Comparison of ENCODE assay signal across 2 cellular contexts in genomic region chr12:66268562-66268961, GRCh38.
TF ChIP-seq lines count a peak whose summit lies in the region.

No MANE protein-coding gene starts in this region.

TF ChIP-seq in HepG2, 621 proteins besides CTCF, POLR2A, EP300 and RAD21:
- TF ChIP-seq ZNF362 (CRISPR knock-in tag; IDR thresholded peaks at IDR 0.05; ENCODE audit: borderline replicate concordance) = no peak
- TF ChIP-seq ZNF777 (CRISPR knock-in tag; IDR thresholded peaks at IDR 0.05) = no peak
- TF ChIP-seq PPARG (CRISPR knock-in tag; conservative IDR thresholded peaks at IDR 0.05) = no peak
- no peak for TF ChIP-seq ZNF83 (CRISPR knock-in tag; IDR thresholded peaks at IDR 0.05; ENCODE audit: borderline replicate concordance)
- TF ChIP-seq ZNF24 (IDR thresholded peaks at IDR 0.05) = no peak
- TF ChIP-seq ATF4 (CRISPR knock-in tag; IDR thresholded peaks at IDR 0.05) = no peak
- TF ChIP-seq SIN3B (IDR thresholded peaks at IDR 0.05; ENCODE audit: low read length) = no peak
- TF ChIP-seq ZNF703 (CRISPR knock-in tag; IDR thresholded peaks at IDR 0.05; ENCODE audit: borderline replicate concordance) = no peak
- TF ChIP-seq ZBTB25 (CRISPR knock-in tag; IDR thresholded peaks at IDR 0.05) = no peak
- TF ChIP-seq TBX2 (CRISPR knock-in tag; IDR thresholded peaks at IDR 0.05; ENCODE audit: borderline replicate concordance) = no peak
- no peak for TF ChIP-seq ZBTB21 (CRISPR knock-in tag; IDR thresholded peaks at IDR 0.05)
- TF ChIP-seq GPN1 (CRISPR knock-in tag; IDR thresholded peaks at IDR 0.05; ENCODE audit: borderline replicate concordance) = no peak
- no peak for TF ChIP-seq FOXK2 (IDR thresholded peaks at IDR 0.05)
- no peak for TF ChIP-seq KMT2A (CRISPR knock-in tag; IDR thresholded peaks at IDR 0.05)
- TF ChIP-seq ARNT (IDR thresholded peaks at IDR 0.05) = no peak
- TF ChIP-seq ZMYM2 (CRISPR knock-in tag; IDR thresholded peaks at IDR 0.05) = no peak
- TF ChIP-seq TBX3 (IDR thresholded peaks at IDR 0.05; ENCODE audit: borderline replicate concordance) = no peak
- no peak for TF ChIP-seq ELF4 (CRISPR knock-in tag; IDR thresholded peaks at IDR 0.05; ENCODE audit: borderline replicate concordance)
- TF ChIP-seq ZNF367 (CRISPR knock-in tag; IDR thresholded peaks at IDR 0.05; ENCODE audit: borderline replicate concordance) = no peak

TF ChIP-seq in H1, 55 proteins besides CTCF, POLR2A, EP300 and RAD21:
- no peak for TF ChIP-seq KDM1A (IDR thresholded peaks at IDR 0.05; ENCODE audit: borderline replicate concordance, low read length)
- TF ChIP-seq SP2 (IDR thresholded peaks at IDR 0.05; ENCODE audit: low read length) = no peak
- TF ChIP-seq BRCA1 (IDR thresholded peaks at IDR 0.05; ENCODE audit: low read depth, low read length) = no peak
- TF ChIP-seq JUN (IDR thresholded peaks at IDR 0.05; ENCODE audit: low read depth, low read length) = no peak
- TF ChIP-seq YY1 (IDR thresholded peaks at IDR 0.05; ENCODE audit: low read depth, low read length) = no peak
- no peak for TF ChIP-seq RBBP5 (IDR thresholded peaks at IDR 0.05; ENCODE audit: borderline replicate concordance, low read depth, low read length)
- no peak for TF ChIP-seq POU5F1 (IDR thresholded peaks at IDR 0.05; ENCODE audit: low read depth, low read length)
- no peak for TF ChIP-seq NANOG (IDR thresholded peaks at IDR 0.05; ENCODE audit: insufficient read depth, low read depth, low read length, poor library complexity, severe bottlenecking)
- TF ChIP-seq SIN3A (conservative IDR thresholded peaks at IDR 0.05 in 1 of 2, IDR thresholded peaks at IDR 0.05 in 1 of 2; ENCODE audit: low read depth in 1 of 2, low read length in 2 of 2) = no peak
- no peak for TF ChIP-seq MAX (IDR thresholded peaks at IDR 0.05)
- TF ChIP-seq JUND (IDR thresholded peaks at IDR 0.05; ENCODE audit: low read length) = no peak
- TF ChIP-seq RFX5 (IDR thresholded peaks at IDR 0.05; ENCODE audit: borderline replicate concordance, low read depth, low read length) = no peak
- no peak for TF ChIP-seq HDAC2 (IDR thresholded peaks at IDR 0.05; ENCODE audit: borderline replicate concordance in 1 of 2, low read depth in 2 of 2, low read length in 2 of 2)
- no peak for TF ChIP-seq SIX5 (IDR thresholded peaks at IDR 0.05; ENCODE audit: low read depth, low read length)
- TF ChIP-seq TAF1 (IDR thresholded peaks at IDR 0.05; ENCODE audit: low read depth, low read length) = no peak
- TF ChIP-seq EZH2 (IDR thresholded peaks at IDR 0.05; ENCODE audit: low read depth, low read length, severe bottlenecking) = no peak
- TF ChIP-seq CREB1 (IDR thresholded peaks at IDR 0.05) = no peak
- TF ChIP-seq FOSL1 (IDR thresholded peaks at IDR 0.05; ENCODE audit: insufficient read depth, low read depth, low read length) = no peak
- TF ChIP-seq CTBP2 (IDR thresholded peaks at IDR 0.05; ENCODE audit: borderline replicate concordance, insufficient read depth, insufficient read length, low read length) = no peak
- no peak for TF ChIP-seq TCF12 (IDR thresholded peaks at IDR 0.05; ENCODE audit: low read depth, low read length)
